ENCODE assay signal across 1 cellular context in genomic region chr1:1980467-1981141, GRCh38.
A peak's percentile ranks its signal among the peaks of the same experiment; 100 is the strongest.
TF ChIP-seq lines count a peak whose summit lies in the region.

No MANE protein-coding gene starts in this region.

TF ChIP-seq in HepG2, 621 proteins besides CTCF, POLR2A, EP300 and RAD21:
- no peak for TF ChIP-seq ZBTB7A (CRISPR knock-in tag; IDR thresholded peaks at IDR 0.05)
- no peak for TF ChIP-seq HMGA1 (CRISPR knock-in tag; conservative IDR thresholded peaks at IDR 0.05)
- TF ChIP-seq MNT (IDR thresholded peaks at IDR 0.05): peak; percentile 52
- no peak for TF ChIP-seq ZNF614 (CRISPR knock-in tag; IDR thresholded peaks at IDR 0.05; ENCODE audit: borderline replicate concordance)
- TF ChIP-seq TMF1 (CRISPR knock-in tag; IDR thresholded peaks at IDR 0.05; ENCODE audit: low read depth): no peak
